ENCODE assay signal across 12 cellular contexts in genomic region chr17:7282752-7283321, GRCh38. TPM values are rescaled to one million over a fixed set of nuclear protein-coding genes. Genes with fewer than 3 reads are reported as not detected.
A peak's percentile ranks its signal among the peaks of the same experiment; 100 is the strongest.
DNase-seq lines count a peak whose midpoint lies in the region; ATAC-seq and TF ChIP-seq lines count a peak whose summit lies in the region.
"Had no signal": no experiment of that assay in that cellular context is flagged by ENCODE, and none has a peak within 500 bp of the region (broad histone marks: within the 10 kb centered on the region; RNA-seq: fewer than 3 reads in every experiment).

No MANE protein-coding gene starts in this region.

- H3K4me2 ChIP-seq in BLaER1 (peak overlapping the region; percentile 100), GM23338 (peak overlapping the region; percentile 86)

- H2AFZ ChIP-seq in GM23338 = no peak overlapping the region

- no peaks in the 10 kb centered on the region; the same call in 2 of the 3 replicates for H3K9me3 Mint-ChIP-seq in GM23338
- H3K9me3 Mint-ChIP-seq in brain = peaks cover 0 to 4% (median 0%) of the 10 kb centered on the region in 5 experiments

- H3K27ac Mint-ChIP-seq in GM23338 = no peak overlapping the region
- peak overlapping the region in 2 of 5 experiments; percentile 48 to 52 for H3K27ac Mint-ChIP-seq in brain

- DNase-seq in GM23338 (ENCODE audit: low spot score) = no peak
- no peak for DNase-seq in HPDE6-E6E7 (ENCODE audit: extremely low spot score)
- DNase-seq in upper lobe of right lung = no peak
- DNase-seq: DMS79, testis had no signal

- H3K9me3 ChIP-seq in BLaER1 = no peaks in the 10 kb centered on the region
- H3K9me3 ChIP-seq in muscle layer of colon (ENCODE audit: low read length) = no peaks in the 10 kb centered on the region
- H3K9me3 ChIP-seq in upper lobe of right lung = no peaks in the 10 kb centered on the region
- H3K9me3 ChIP-seq: SJCRH30, testis had no signal

- no peak for TF ChIP-seq CTCF in GM23338 (conservative IDR thresholded peaks at IDR 0.05; ENCODE audit: low read depth in 2 of 2)
- TF ChIP-seq CTCF in brain (conservative IDR thresholded peaks at IDR 0.05) = no peak
- TF ChIP-seq CTCF in upper lobe of right lung (IDR thresholded peaks at IDR 0.05) = no peak

- H3K4me3 ChIP-seq in BLaER1 = peak overlapping the region; percentile 68
- H3K4me3 ChIP-seq in GM23338 = peak overlapping the region; percentile 89
- peak overlapping the region; percentile 53 to 85 for H3K4me3 ChIP-seq in muscle layer of colon (ENCODE audit: low read depth in 1 of 2, low read length in 2 of 2)
- no peak overlapping the region for H3K4me3 ChIP-seq in upper lobe of right lung

- H3K27me3 ChIP-seq in BLaER1 (peaks cover 10% of the 10 kb centered on the region), GM23338 (ENCODE audit: insufficient read depth) (peaks cover 10% of the 10 kb centered on the region), muscle layer of colon (ENCODE audit: control insufficient read depth in 1 of 2, insufficient read depth in 2 of 2, low read length in 2 of 2) (no peaks in the 10 kb centered on the region), upper lobe of right lung (peaks cover 6% of the 10 kb centered on the region)
- H3K27me3 ChIP-seq: testis had no signal

- no peaks in the 10 kb centered on the region for H3K36me3 ChIP-seq in BLaER1
- peaks cover 5% of the 10 kb centered on the region; the same call in 1 of the 2 replicates for H3K36me3 ChIP-seq in GM23338 (ENCODE audit: insufficient read depth)
- peaks cover 32% of the 10 kb centered on the region for H3K36me3 ChIP-seq in muscle layer of colon (ENCODE audit: insufficient read depth, low read length)
- no peaks in the 10 kb centered on the region for H3K36me3 ChIP-seq in upper lobe of right lung
- H3K36me3 ChIP-seq: SJCRH30 had no signal

- intact Hi-C loops in upper lobe of right lung (cut with DNase I) = no loop called here

- H3K4me1 ChIP-seq in BLaER1 (peaks cover 34% of the 10 kb centered on the region), GM23338 (ENCODE audit: insufficient read depth) (peaks cover 13% of the 10 kb centered on the region; the same call in 1 of the 2 replicates), muscle layer of colon (ENCODE audit: insufficient read depth, low read length) (peaks cover 32% of the 10 kb centered on the region), upper lobe of right lung (peaks cover 20% of the 10 kb centered on the region)
- H3K4me1 ChIP-seq: SJCRH30 had no signal

- H3K4me1 Mint-ChIP-seq in GM23338 (peaks cover 24% of the 10 kb centered on the region), brain (peaks cover 23% of the 10 kb centered on the region)

- H3K9ac ChIP-seq in BLaER1 (peak overlapping the region; percentile 76; the same call in 1 of the 2 replicates), muscle layer of colon (ENCODE audit: low read length) (peak overlapping the region; percentile 81)

- H3K9me2 ChIP-seq in GM23338 (ENCODE audit: insufficient read depth) = no peaks in the 10 kb centered on the region

- H3K4me3 Mint-ChIP-seq in GM23338 (peak overlapping the region; percentile 59), brain (peak overlapping the region; percentile 27 to 86 (median 85))

- H4K20me1 ChIP-seq in BLaER1 (peaks cover 6% of the 10 kb centered on the region; the same call in 1 of the 2 replicates), GM23338 (replicated peaks; ENCODE audit: insufficient read depth) (peaks cover 3% of the 10 kb centered on the region; the same call in 1 of the 2 replicates)

- H3K79me2 ChIP-seq in GM23338 (replicated peaks; ENCODE audit: insufficient read depth) = no peaks in the 10 kb centered on the region

- peaks cover 21% of the 10 kb centered on the region for H3K27me3 Mint-ChIP-seq in GM23338 (ENCODE audit: insufficient read depth, low read depth, poor library complexity)
- H3K27me3 Mint-ChIP-seq in brain = peaks cover 55% of the 10 kb centered on the region

- H3K27ac ChIP-seq in BLaER1 (no peak overlapping the region), GM23338 (ENCODE audit: low read depth) (no peak overlapping the region), muscle layer of colon (ENCODE audit: low read depth, low read length) (peak overlapping the region; percentile 83), upper lobe of right lung (no peak overlapping the region)
- H3K27ac ChIP-seq: SJCRH30 had no signal

- ATAC-seq in GM23338 = no peak
- no peak for ATAC-seq in upper lobe of right lung
- no peak for ATAC-seq in HG02678 (IDR thresholded peaks at IDR 0.05; ENCODE audit: unreplicated experiment)
- ATAC-seq in GM18907 (IDR thresholded peaks at IDR 0.05; ENCODE audit: unreplicated experiment) = no peak
- ATAC-seq: left lobe of liver had no signal

- peaks cover 15% of the 10 kb centered on the region; the same call in 1 of the 2 replicates for H3F3A ChIP-seq in GM23338 (replicated peaks; ENCODE audit: low read depth)

- peaks cover 8% of the 10 kb centered on the region for H3K36me3 Mint-ChIP-seq in GM23338 (ENCODE audit: low read depth)
- no peaks in the 10 kb centered on the region for H3K36me3 Mint-ChIP-seq in brain

TF ChIP-seq in GM23338, 12 proteins besides CTCF, POLR2A, EP300 and RAD21:
- no peak for TF ChIP-seq STAT1 (IDR thresholded peaks at IDR 0.05; ENCODE audit: unreplicated experiment)
- no peak for TF ChIP-seq POLR2AphosphoS5 (IDR thresholded peaks at IDR 0.05; ENCODE audit: low read depth)
- no peak for TF ChIP-seq ZNF114 (CRISPR knock-in tag; IDR thresholded peaks at IDR 0.05)
TF ChIP-seq in GM23338: peak in this region for 0.

RNA-seq across cellular contexts. Expression of gene SLC2A4, which starts 1.3 kb away (rescaled TPM):
- 10.2 and 13.6 TPM in 2 replicates for total RNA-seq in GM23338 (2014; rRNA removed; shearing (Covaris generic))
- polyA plus RNA-seq in GM23338 (2016; fragmentation: Nextera tagmentation; extraction: Ambion mirVana) (6.3 and 6.9 TPM in 2 replicates), brain (ENCODE audit: insufficient read depth, low read depth, low replicate concordance) (1.6 TPM)
- total RNA-seq in upper lobe of right lung = 1.6 TPM

RNA-seq across cellular contexts. Expression of gene YBX2, which starts 11.6 kb away (rescaled TPM):
- 20.6 and 36.5 TPM in 2 replicates for total RNA-seq in GM23338 (2014; rRNA removed; shearing (Covaris generic))
- polyA plus RNA-seq in GM23338 (2016; fragmentation: Nextera tagmentation; extraction: Ambion mirVana) (22.1 and 22.5 TPM in 2 replicates), brain (ENCODE audit: insufficient read depth, low read depth, low replicate concordance) (41.4 TPM)
- not detected for total RNA-seq in upper lobe of right lung
- total RNA-seq: SJCRH30 had no signal

RNA-seq across cellular contexts. Expression of gene CLDN7, which starts 20.6 kb away (rescaled TPM):
- 111 and 117 TPM in 2 replicates for total RNA-seq in GM23338 (2014; rRNA removed; shearing (Covaris generic))
- polyA plus RNA-seq in GM23338 (2016; fragmentation: Nextera tagmentation; extraction: Ambion mirVana) (46.1 and 50.7 TPM in 2 replicates), brain (ENCODE audit: insufficient read depth, low read depth, low replicate concordance) (113 TPM)
- 117 TPM for total RNA-seq in upper lobe of right lung

RNA-seq across cellular contexts. Expression of gene EIF5A, which starts 24.6 kb away (rescaled TPM):
- 791 and 833 TPM in 2 replicates for total RNA-seq in GM23338 (2014; rRNA removed; shearing (Covaris generic))
- 1,562 and 1,621 TPM in 2 replicates for polyA plus RNA-seq in GM23338 (2016; fragmentation: Nextera tagmentation; extraction: Ambion mirVana)
- 562 TPM for polyA plus RNA-seq in brain (ENCODE audit: insufficient read depth, low read depth, low replicate concordance)
- total RNA-seq in upper lobe of right lung = 241 TPM

RNA-seq across cellular contexts. Expression of gene ELP5, which starts 30.8 kb away (rescaled TPM):
- total RNA-seq in GM23338 (2014; rRNA removed; shearing (Covaris generic)) = 23.2 and 41.4 TPM in 2 replicates
- polyA plus RNA-seq in GM23338 (2016; fragmentation: Nextera tagmentation; extraction: Ambion mirVana) (38.3 and 40.9 TPM in 2 replicates), brain (ENCODE audit: insufficient read depth, low read depth, low replicate concordance) (58.2 TPM)
- 35.0 TPM for total RNA-seq in upper lobe of right lung

Comparison
In these comparisons a context has a peak if more than half of its experiments do, and no peak if none do; other contexts are left out.
1. RNA of gene YBX2, which starts 11.6 kb away (total RNA-seq): 20.6 to 36.5 TPM in GM23338; not detected in upper lobe of right lung (single experiment); every median in the first group is over 10 times any median in the second.